Comparison of ENCODE assay signal across 10 cellular contexts in the genomic region with DNA sequence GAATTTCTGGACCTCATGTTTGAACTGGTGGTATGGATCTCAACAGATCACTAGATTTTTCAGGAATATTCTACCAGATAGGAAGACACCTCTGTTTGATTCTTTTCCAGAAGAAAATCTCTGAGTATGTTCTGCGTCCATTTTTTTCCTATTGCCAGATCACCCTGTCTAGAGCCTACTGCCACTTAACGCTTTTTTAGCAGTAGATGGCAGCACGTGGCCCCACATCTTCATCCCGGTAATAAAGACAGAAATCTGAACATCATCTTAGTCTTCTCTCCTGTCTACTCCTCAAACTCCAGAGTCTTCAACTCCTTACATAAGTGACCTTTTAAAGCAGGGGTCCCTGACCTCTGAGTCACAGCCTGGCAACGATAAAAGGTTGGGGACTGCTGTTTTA.
DNase-seq lines count a peak whose midpoint lies in the region; ATAC-seq and TF ChIP-seq lines count a peak whose summit lies in the region.
"Had no signal": no experiment of that assay in that cellular context is flagged by ENCODE, and none has a peak within 500 bp of the region (broad histone marks: within the 10 kb centered on the region; RNA-seq: fewer than 3 reads in every experiment).

No MANE protein-coding gene starts in this region.

- intact Hi-C loops in prostate gland (cut with DNase I): no loop called here

- H3K27ac ChIP-seq in HL-60 (replicated peaks) (no peak overlapping the region), prostate gland (no peak overlapping the region)
- H3K27ac ChIP-seq: SK-N-MC had no signal

- TF ChIP-seq CTCF in HL-60 (IDR thresholded peaks at IDR 0.05; ENCODE audit: insufficient read depth, low read length) (peak; percentile 36), neural crest cell (conservative IDR thresholded peaks at IDR 0.05) (peak; percentile 21), prostate gland (IDR thresholded peaks at IDR 0.05) (no peak)

- no peaks in the 10 kb centered on the region for H3K9me3 Mint-ChIP-seq in neural crest cell

- no peak overlapping the region for H3K27ac Mint-ChIP-seq in neural crest cell (ENCODE audit: unreplicated experiment)
- H3K27ac Mint-ChIP-seq: activated naive CD8-positive, alpha-beta T cell had no signal

- H3K27me3 Mint-ChIP-seq in neural crest cell (ENCODE audit: low read depth): no peaks in the 10 kb centered on the region

- H3K9me3 ChIP-seq in prostate gland: no peaks in the 10 kb centered on the region

- ATAC-seq in SK-N-SH treated with all-trans-retinoic acid at 6 μM for 48 hours (peak; percentile 93), HG02973 (IDR thresholded peaks at IDR 0.05; ENCODE audit: unreplicated experiment) (no peak)

- H3K27me3 ChIP-seq in HL-60 (ENCODE audit: insufficient read depth, poor library complexity, severe bottlenecking): no peaks in the 10 kb centered on the region
- no peaks in the 10 kb centered on the region for H3K27me3 ChIP-seq in prostate gland (replicated peaks; ENCODE audit: insufficient read depth)

- 54% methylated on average over 5 of the region's 5 CpGs for WGBS in prostate gland

- H3K4me3 ChIP-seq in HL-60 (replicated peaks; ENCODE audit: insufficient read depth, low read length) (no peak overlapping the region), prostate gland (no peak overlapping the region)
- H3K4me3 ChIP-seq: SK-N-MC had no signal

- no peaks in the 10 kb centered on the region for H3K36me3 Mint-ChIP-seq in neural crest cell (ENCODE audit: low read depth)
- H3K36me3 Mint-ChIP-seq: activated naive CD8-positive, alpha-beta T cell had no signal

- no peak for TF ChIP-seq POLR2A in prostate gland (IDR thresholded peaks at IDR 0.05)

- no peaks in the 10 kb centered on the region for H3K4me1 ChIP-seq in prostate gland (replicated peaks)

- DNase-seq in DMS53 (lab: John Stamatoyannopoulos, UW) (peak; percentile 17), DMS53 treated with DMSO at 0.1 percent for 48 hours (lab: John Stamatoyannopoulos, UW; ENCODE audit: unreplicated experiment) (no peak), HL-60 (ENCODE audit: low read depth in 1 of 2, low spot score in 1 of 2) (no peak), neural crest cell (ENCODE audit: low read depth, low spot score) (no peak), prostate gland (ENCODE audit: low spot score) (no peak)
- no peak for DNase-seq in stimulated activated naive CD4-positive, alpha-beta T cell (lab: John Stamatoyannopoulos, UW)

- H3K4me3 Mint-ChIP-seq in neural crest cell: no peak overlapping the region
- H3K4me3 Mint-ChIP-seq: activated naive CD8-positive, alpha-beta T cell had no signal

- H3K36me3 ChIP-seq in prostate gland: no peaks in the 10 kb centered on the region

- no peaks in the 10 kb centered on the region for H3K4me1 Mint-ChIP-seq in neural crest cell

TF ChIP-seq in SK-N-SH treated with all-trans-retinoic acid at 6 μM for 48 hours, 23 proteins besides CTCF, POLR2A, EP300 and RAD21:
- TF ChIP-seq, protein P1, sequence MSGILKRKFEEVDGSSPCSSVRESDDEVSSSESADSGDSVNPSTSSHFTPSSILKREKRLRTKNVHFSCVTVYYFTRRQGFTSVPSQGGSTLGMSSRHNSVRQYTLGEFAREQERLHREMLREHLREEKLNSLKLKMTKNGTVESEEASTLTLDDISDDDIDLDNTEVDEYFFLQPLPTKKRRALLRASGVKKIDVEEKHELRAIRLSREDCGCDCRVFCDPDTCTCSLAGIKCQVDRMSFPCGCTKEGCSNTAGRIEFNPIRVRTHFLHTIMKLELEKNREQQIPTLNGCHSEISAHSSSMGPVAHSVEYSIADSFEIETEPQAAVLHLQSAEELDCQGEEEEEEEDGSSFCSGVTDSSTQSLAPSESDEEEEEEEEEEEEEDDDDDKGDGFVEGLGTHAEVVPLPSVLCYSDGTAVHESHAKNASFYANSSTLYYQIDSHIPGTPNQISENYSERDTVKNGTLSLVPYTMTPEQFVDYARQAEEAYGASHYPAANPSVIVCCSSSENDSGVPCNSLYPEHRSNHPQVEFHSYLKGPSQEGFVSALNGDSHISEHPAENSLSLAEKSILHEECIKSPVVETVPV (CRISPR knock-in tag; IDR thresholded peaks at IDR 0.05): no peak
- TF ChIP-seq TCF4 (CRISPR knock-in tag; IDR thresholded peaks at IDR 0.05; ENCODE audit: borderline replicate concordance) (no peak), SNAI2 (CRISPR knock-in tag; IDR thresholded peaks at IDR 0.05) (no peak)

Comparison
In these comparisons a context has a peak if more than half of its experiments do, and no peak if none do; other contexts are left out.
1. CTCF ChIP-seq: peak in HL-60 (single experiment) and neural crest cell (single experiment); none in prostate gland (0 of 4).